In genomic region chr22:39016592-39016991, GRCh38 we compare ENCODE assay signal across 23 cellular contexts. TPM values are rescaled to one million over a fixed set of nuclear protein-coding genes. Genes with fewer than 3 reads are reported as not detected.
DNase-seq lines count a peak whose midpoint lies in the region; ATAC-seq and TF ChIP-seq lines count a peak whose summit lies in the region.
"Had no signal": no experiment of that assay in that cellular context is flagged by ENCODE, and none has a peak within 500 bp of the region (broad histone marks: within the 10 kb centered on the region; RNA-seq: fewer than 3 reads in every experiment).

No MANE protein-coding gene starts in this region.

- H3K27ac Mint-ChIP-seq in T-helper 1 cell treated with Interleukin-12 subunit alpha and Interleukin-12 subunit beta and Interleukin-4 antibody, amounts not matched to agents 30 μg/mL and 1 μg/mL, for 36 hours: peak overlapping the region; percentile 41
- H3K27ac Mint-ChIP-seq in activated naive CD8-positive, alpha-beta T cell: peak overlapping the region; percentile 72
- peak overlapping the region; percentile 68 for H3K27ac Mint-ChIP-seq in nephron progenitor cell

- no peaks in the 10 kb centered on the region for H3K9me3 Mint-ChIP-seq in T-helper 1 cell treated with Interleukin-12 subunit alpha and Interleukin-12 subunit beta and Interleukin-4 antibody, amounts not matched to agents 30 μg/mL and 1 μg/mL, for 36 hours
- no peaks in the 10 kb centered on the region for H3K9me3 Mint-ChIP-seq in activated naive CD8-positive, alpha-beta T cell (ENCODE audit: low read depth)
- H3K9me3 Mint-ChIP-seq in nephron progenitor cell: no peaks in the 10 kb centered on the region

- peaks cover 14% of the 10 kb centered on the region for H3K36me3 Mint-ChIP-seq in T-helper 1 cell treated with Interleukin-12 subunit alpha and Interleukin-12 subunit beta and Interleukin-4 antibody, amounts not matched to agents 30 μg/mL and 1 μg/mL, for 36 hours (ENCODE audit: low read depth)
- no peaks in the 10 kb centered on the region for H3K36me3 Mint-ChIP-seq in activated naive CD8-positive, alpha-beta T cell
- H3K36me3 Mint-ChIP-seq in nephron progenitor cell (ENCODE audit: low read depth): no peaks in the 10 kb centered on the region

- no peaks in the 10 kb centered on the region for H3K27me3 ChIP-seq in Loucy (ENCODE audit: insufficient read depth, low read length, poor library complexity, severe bottlenecking)
- no peaks in the 10 kb centered on the region for H3K27me3 ChIP-seq in heart right ventricle
- H3K27me3 ChIP-seq: ascending aorta, BLaER1, SJSA1 had no signal

- H4K20me1 ChIP-seq in Loucy (ENCODE audit: insufficient read depth, low read length, poor library complexity, severe bottlenecking): peaks cover under 1% of the 10 kb centered on the region
- H4K20me1 ChIP-seq: BLaER1 had no signal

- peak overlapping the region; percentile 27 for H3K4me2 ChIP-seq in Loucy (ENCODE audit: low read depth, low read length, poor library complexity, severe bottlenecking)
- H3K4me2 ChIP-seq: smooth muscle cell had no signal

- H3K9me3 ChIP-seq in Loucy (ENCODE audit: insufficient read depth, low read depth, low read length) (no peaks in the 10 kb centered on the region), heart right ventricle (no peaks in the 10 kb centered on the region)
- H3K9me3 ChIP-seq: ascending aorta, BLaER1, psoas muscle, SJSA1 had no signal

- no peaks in the 10 kb centered on the region for H3K9me2 ChIP-seq in Loucy (replicated peaks; ENCODE audit: low read depth, low read length)

- H3K27ac ChIP-seq in heart right ventricle: no peak overlapping the region
- H3K27ac ChIP-seq: 22Rv1, ascending aorta, BLaER1, psoas muscle, SJSA1 had no signal

- H3K4me3 ChIP-seq in Loucy (ENCODE audit: low read length, poor library complexity, severe bottlenecking): no peak overlapping the region
- H3K4me3 ChIP-seq in heart right ventricle: no peak overlapping the region
- H3K4me3 ChIP-seq: ascending aorta, BLaER1, psoas muscle, SJSA1, smooth muscle cell had no signal

- H3K9ac ChIP-seq in Loucy (ENCODE audit: low read depth, low read length, poor library complexity, severe bottlenecking): peak overlapping the region; percentile 26
- H3K9ac ChIP-seq: BLaER1 had no signal

- WGBS in heart right ventricle, 2 donors: 98% methylated on average over 13 of the region's 13 CpGs

- peaks cover 32% of the 10 kb centered on the region for H3K4me1 Mint-ChIP-seq in T-helper 1 cell treated with Interleukin-12 subunit alpha and Interleukin-12 subunit beta and Interleukin-4 antibody, amounts not matched to agents 30 μg/mL and 1 μg/mL, for 36 hours (ENCODE audit: low read depth)
- H3K4me1 Mint-ChIP-seq in activated naive CD8-positive, alpha-beta T cell (ENCODE audit: low read depth): peaks cover 42% of the 10 kb centered on the region
- H3K4me1 Mint-ChIP-seq in nephron progenitor cell: peaks cover 88% of the 10 kb centered on the region

- 0 out of 2 replicates have a peak, but pooled peaks cover 3% of the 10 kb centered on the region for H3F3A ChIP-seq in Loucy (ENCODE audit: low read depth)

- H3K4me3 Mint-ChIP-seq in T-helper 1 cell treated with Interleukin-12 subunit alpha and Interleukin-12 subunit beta and Interleukin-4 antibody, amounts not matched to agents 30 μg/mL and 1 μg/mL, for 36 hours: peak overlapping the region; percentile 34
- H3K4me3 Mint-ChIP-seq in activated naive CD8-positive, alpha-beta T cell: peak overlapping the region; percentile 27
- H3K4me3 Mint-ChIP-seq in nephron progenitor cell: peak overlapping the region; percentile 36

- H3K79me2 ChIP-seq in Loucy (ENCODE audit: insufficient read depth, low read length): peaks cover 44% of the 10 kb centered on the region

- no peaks in the 10 kb centered on the region for H3K36me3 ChIP-seq in Loucy (ENCODE audit: insufficient read depth, low read length)
- H3K36me3 ChIP-seq in heart right ventricle: peaks cover 0 to 11% (median 0%) of the 10 kb centered on the region in 9 donors
- H3K36me3 ChIP-seq: ascending aorta, SJSA1 had no signal

- H3K4me1 ChIP-seq in Loucy (ENCODE audit: insufficient read depth, low read length, poor library complexity, severe bottlenecking) (peaks cover 52% of the 10 kb centered on the region), heart right ventricle (peaks cover 0 to 37% (median 28%) of the 10 kb centered on the region in 9 donors)
- H3K4me1 ChIP-seq: psoas muscle had no signal

- ATAC-seq in heart right ventricle: no peak
- ATAC-seq: psoas muscle had no signal

- H2AFZ ChIP-seq in Loucy (ENCODE audit: low read length): no peak overlapping the region

- H3K27me3 Mint-ChIP-seq in T-helper 1 cell treated with Interleukin-12 subunit alpha and Interleukin-12 subunit beta and Interleukin-4 antibody, amounts not matched to agents 30 μg/mL and 1 μg/mL, for 36 hours (ENCODE audit: low read depth): no peaks in the 10 kb centered on the region
- no peaks in the 10 kb centered on the region for H3K27me3 Mint-ChIP-seq in activated naive CD8-positive, alpha-beta T cell
- H3K27me3 Mint-ChIP-seq in nephron progenitor cell (ENCODE audit: low read depth, poor library complexity): peaks cover 3% of the 10 kb centered on the region

- intact Hi-C loops in heart right ventricle (cut with DNase I): loop anchor here in 1 of 10 donors (10.0 kb wide), 1 partner anchor 98 kb away; no protein-coding TSS in a partner anchor

- TF ChIP-seq CTCF in Loucy (conservative IDR thresholded peaks at IDR 0.05; ENCODE audit: low read length): no peak
- TF ChIP-seq CTCF in nephron progenitor cell (IDR thresholded peaks at IDR 0.05): no peak
- no peak for TF ChIP-seq CTCF in heart right ventricle (IDR thresholded peaks at IDR 0.05)

- DNase-seq in T-helper 1 cell (no peak), nephron progenitor cell (no peak), heart right ventricle (no peak), germinal center (ENCODE audit: low spot score) (no peak)
- no peak for DNase-seq in activated CD4-positive, CD25-positive, alpha-beta regulatory T cell treated with anti-CD3 and anti-CD28 coated beads, Interleukin-2, amount 50 U/mL, for 72 hours
- DNase-seq: activated CD4-positive, alpha-beta T cell treated with anti-CD3 and anti-CD28 coated beads, Interleukin-2, amount 50 U/mL, for 1 hour; GF-D8; NCI-H1105; NCI-H526 treated with DMSO at 0.1 percent for 48 hours; psoas muscle; stimulated activated CD4-positive, alpha-beta T cell treated with anti-CD3 and anti-CD28 coated beads, Interleukin-4, amount 100 ng/mL, for 24 hours had no signal

RNA-seq across cellular contexts. Expression of gene APOBEC3C, which starts 2.5 kb away (rescaled TPM):
- 10 to 100 TPM; 23.2 to 43.3 (median 25.7) TPM for total RNA-seq in heart right ventricle
- polyA plus RNA-seq in heart right ventricle: 10 to 100 TPM in 1 of 2 donors, 1 to 10 TPM in 1; 9.8 to 17.2 TPM

RNA-seq across cellular contexts. Expression of gene APOBEC3D, which starts 4.3 kb away (rescaled TPM):
- total RNA-seq in heart right ventricle: 1 to 10 TPM in 6 of 10 donors, under 1 TPM in 4; 0.55 to 2.7 (median 1.1) TPM
- polyA plus RNA-seq in heart right ventricle: 1 to 10 TPM in 1 of 2 donors, under 1 TPM in 1; 0.52 to 2.1 TPM
- total RNA-seq: myocyte had no signal

RNA-seq across cellular contexts. Expression of gene APOBEC3F, which starts 24.1 kb away (rescaled TPM):
- 10 to 100 TPM in 1 of 10 donors, 1 to 10 TPM in 9; 2.9 to 10.2 (median 5.1) TPM for total RNA-seq in heart right ventricle
- polyA plus RNA-seq in heart right ventricle: 10 to 100 TPM in 1 of 2 donors, 1 to 10 TPM in 1; 1.3 to 11.6 TPM

RNA-seq across cellular contexts. Expression of gene APOBEC3B, which starts 34.4 kb away (rescaled TPM):
- total RNA-seq in heart right ventricle: 1 to 10 TPM in 7 of 10 donors, under 1 TPM in 3; 0.55 to 6.4 (median 1.3) TPM
- under 1 TPM; 0.29 to 0.77 TPM for polyA plus RNA-seq in heart right ventricle
- total RNA-seq: temporal lobe had no signal

RNA-seq across cellular contexts. Expression of gene APOBEC3A, which starts 59.2 kb away (rescaled TPM):
- total RNA-seq in heart right ventricle: 1 to 10 TPM in 5 of 10 donors, under 1 TPM in 4, not detected in 1; 0.20 to 5.6 (median 1.0) TPM
- polyA plus RNA-seq in heart right ventricle: under 1 TPM in 1 of 2 donors, not detected in 1; 0.22 TPM
- total RNA-seq: ascending aorta, chondrocyte, myocyte, OCI-LY7, SJSA1 had no signal
- polyA plus RNA-seq: smooth muscle cell had no signal
